8 cellular contexts compared by ENCODE assay signal in genomic region chr1:171081220-171081993, GRCh38. TPM values are rescaled to one million over a fixed set of nuclear protein-coding genes. Genes with fewer than 3 reads are reported as not detected.
A peak's percentile ranks its signal among the peaks of the same experiment; 100 is the strongest.
DNase-seq lines count a peak whose midpoint lies in the region; FAIRE-seq and TF ChIP-seq lines count a peak whose summit lies in the region.

No MANE protein-coding gene starts in this region.

- H3K9me1 ChIP-seq in endothelial cell of umbilical vein (replicated peaks; ENCODE audit: control insufficient read depth, extremely low read depth, insufficient read depth, low read length), result no peaks in the 10 kb centered on the region

- no peak overlapping the region for H3K4me3 ChIP-seq in endothelial cell of umbilical vein (replicated peaks in 1 of 3; ENCODE audit: insufficient read depth in 1 of 3, low read depth in 1 of 3, low read length in 3 of 3)
- no peak overlapping the region for H3K4me3 ChIP-seq in osteoblast (ENCODE audit: insufficient read depth, low read length)

- peak in 1 of 2 donors; percentile 1 for TF ChIP-seq CTCF in endothelial cell of umbilical vein (IDR thresholded peaks at IDR 0.05; ENCODE audit: extremely low read depth in 1 of 2, insufficient read depth in 1 of 2, low read depth in 1 of 2, low read length in 2 of 2)
- TF ChIP-seq CTCF in osteoblast (IDR thresholded peaks at IDR 0.05; ENCODE audit: extremely low read depth, low read depth, low read length), result peak; percentile 48

- H4K20me1 ChIP-seq in endothelial cell of umbilical vein (replicated peaks; ENCODE audit: control insufficient read depth, extremely low read depth, insufficient read depth, low read length) (no peaks in the 10 kb centered on the region), osteoblast (ENCODE audit: insufficient read depth, low read length) (no peaks in the 10 kb centered on the region)

- POLR2A ChIA-PET in endothelial cell of umbilical vein (lab: Charles Lee), result no interaction called here

- H3K9me3 ChIP-seq in endothelial cell of umbilical vein (replicated peaks; ENCODE audit: control insufficient read depth, insufficient read depth, low read length), result no peaks in the 10 kb centered on the region
- H3K9me3 ChIP-seq in osteoblast (ENCODE audit: low read depth, low read length), result no peaks in the 10 kb centered on the region

- H3K4me1 ChIP-seq in endothelial cell of umbilical vein (ENCODE audit: control insufficient read depth, extremely low read depth, insufficient read depth, low read length), result no peaks in the 10 kb centered on the region
- H3K4me1 ChIP-seq in osteoblast (ENCODE audit: insufficient read depth, low read length), result no peaks in the 10 kb centered on the region

- CTCF ChIA-PET in endothelial cell of umbilical vein (lab: Charles Lee), result interaction anchor here (0.7 to 2.8 kb wide), 6 partner anchors 9 to 232 kb away, joined by 3 to 12 read pairs (median 6); partner anchors contain the start of genes FMO3 and FMO4

- H3K9ac ChIP-seq in endothelial cell of umbilical vein (replicated peaks; ENCODE audit: extremely low read depth, insufficient read depth, low read length), result no peak overlapping the region

- TF ChIP-seq POLR2A in endothelial cell of umbilical vein (IDR thresholded peaks at IDR 0.05; ENCODE audit: low read depth, low read length) (no peak), erythroblast (IDR thresholded peaks at IDR 0.05; ENCODE audit: low read length) (no peak)

- DNase-seq in NCI-H82 treated with DMSO at 0.1 percent for 48 hours (lab: John Stamatoyannopoulos, UW; ENCODE audit: unreplicated experiment), result peak; percentile 42
- peak; percentile 18 for DNase-seq in endothelial cell of umbilical vein (ENCODE audit: low read depth, low spot score)
- peak; percentile 54 for DNase-seq in osteoblast (ENCODE audit: insufficient read length, low spot score, missing footprints)
- DNase-seq in erythroblast (lab: John Stamatoyannopoulos, UW), result no peak
- DNase-seq in cerebellum (ENCODE audit: low spot score), result no peak
- no peak for DNase-seq in GOT3 (lab: John Stamatoyannopoulos, UW)
- DNase-seq in T1000 (lab: John Stamatoyannopoulos, UW), result no peak

- H3K36me3 ChIP-seq in endothelial cell of umbilical vein (ENCODE audit: control insufficient read depth in 2 of 2, extremely low read depth in 1 of 2, insufficient read depth in 2 of 2, low read length in 2 of 2) (no peaks in the 10 kb centered on the region), osteoblast (ENCODE audit: insufficient read depth, low read length) (no peaks in the 10 kb centered on the region)

- H3K27ac ChIP-seq in endothelial cell of umbilical vein (ENCODE audit: insufficient read depth, low read depth, low read length), result no peak overlapping the region
- no peak overlapping the region for H3K27ac ChIP-seq in osteoblast (ENCODE audit: low read depth, low read length)

- intact Hi-C loops in endothelial cell of umbilical vein (cut with micrococcal nuclease), result loop anchor here (1.0 kb wide), 2 partner anchors 107 to 145 kb away; no protein-coding TSS in a partner anchor

- no TSS peak for BruUV-seq in endothelial cell of umbilical vein (replicated peaks; lab: Mats Ljungman, UMichigan)

- H3K27me3 ChIP-seq in endothelial cell of umbilical vein (ENCODE audit: control insufficient read depth in 2 of 2, insufficient read depth in 2 of 2, low read length in 2 of 2) (no peaks in the 10 kb centered on the region), osteoblast (ENCODE audit: insufficient read depth, low read length) (no peaks in the 10 kb centered on the region)

- no peak overlapping the region for H3K4me2 ChIP-seq in endothelial cell of umbilical vein (ENCODE audit: insufficient read depth, low read length)
- H3K4me2 ChIP-seq in osteoblast (ENCODE audit: insufficient read depth, low read length), result no peak overlapping the region

- H2AFZ ChIP-seq in endothelial cell of umbilical vein (ENCODE audit: low read depth, low read length) (no peak overlapping the region), osteoblast (ENCODE audit: low read length) (peak overlapping the region; percentile 72)

- dilution Hi-C loops in endothelial cell of umbilical vein (cut with MboI; ENCODE audit: extremely low pct_ligation_motif_present, low sequenced_read_pairs), result no loop called here

- H3K79me2 ChIP-seq in endothelial cell of umbilical vein (ENCODE audit: control insufficient read depth, insufficient read depth, low read length) (no peaks in the 10 kb centered on the region), osteoblast (ENCODE audit: insufficient read depth, low read length) (no peaks in the 10 kb centered on the region)

- FAIRE-seq in G401.6 (lab: Jason Lieb, UNC) (peak; percentile 61), endothelial cell of umbilical vein (lab: Jason Lieb, UNC) (no peak)

TF ChIP-seq in endothelial cell of umbilical vein, 7 proteins besides CTCF, POLR2A, EP300 and RAD21:
- TF ChIP-seq MAX (IDR thresholded peaks at IDR 0.05; ENCODE audit: insufficient read depth, insufficient read length) (no peak), FOS (IDR thresholded peaks at IDR 0.05; ENCODE audit: borderline replicate concordance, insufficient read depth, low read length) (no peak), MYC (IDR thresholded peaks at IDR 0.05; ENCODE audit: low read depth, low read length) (no peak), EZH2 (IDR thresholded peaks at IDR 0.05; ENCODE audit: borderline replicate concordance, low read depth, low read length, severe bottlenecking) (no peak), JUN (IDR thresholded peaks at IDR 0.05; ENCODE audit: borderline replicate concordance, insufficient read depth, insufficient read length, low read depth) (no peak), POLR2AphosphoS5 (IDR thresholded peaks at IDR 0.05; ENCODE audit: insufficient read depth, low read depth, low read length) (no peak), GATA2 (IDR thresholded peaks at IDR 0.05; ENCODE audit: insufficient read depth, insufficient read length, low read depth, low read length) (no peak)

RNA-seq across cellular contexts. Expression of gene FMO3, which starts 9.3 kb away (rescaled TPM):
- total RNA-seq in endothelial cell of umbilical vein, result not detected in 2 replicates
- not detected in 2 replicates for polyA plus RNA-seq in endothelial cell of umbilical vein
- not detected in 2 replicates for polyA plus RNA-seq in endothelial cell of umbilical vein (2011; cell fraction: cytosol; rRNA removed)
- not detected in 2 replicates for polyA plus RNA-seq in endothelial cell of umbilical vein (2011; cell fraction: nucleus; rRNA removed)
- polyA plus RNA-seq in endothelial cell of umbilical vein (2012), result not detected in 2 replicates
- polyA minus RNA-seq in endothelial cell of umbilical vein, result not detected in 2 replicates
- not detected for polyA minus RNA-seq in endothelial cell of umbilical vein (2011; cell fraction: cytosol; rRNA and poly(A)+ RNA removed)
- polyA minus RNA-seq in endothelial cell of umbilical vein (2011; cell fraction: nucleus; rRNA and poly(A)+ RNA removed), result not detected in 2 replicates
- 44.5 and 63.9 TPM in 2 replicates for total RNA-seq in osteoblast
- total RNA-seq in cerebellum, result not detected

Comparison
In these comparisons a context has a peak if more than half of its experiments do, and no peak if none do; other contexts are left out.
1. DNase-seq: peak in NCI-H82 treated with DMSO at 0.1 percent for 48 hours (single experiment), endothelial cell of umbilical vein (single experiment) and osteoblast (single experiment); none in erythroblast (0 of 2), cerebellum (single experiment), GOT3 (single experiment) and T1000 (single experiment).
2. RNA of gene FMO3, which starts 9.3 kb away (total RNA-seq): 44.5 to 63.9 TPM in osteoblast; not detected in endothelial cell of umbilical vein and not detected in cerebellum (single experiment); every median in the first group is over 10 times any median in the second.